In the genomic region with DNA sequence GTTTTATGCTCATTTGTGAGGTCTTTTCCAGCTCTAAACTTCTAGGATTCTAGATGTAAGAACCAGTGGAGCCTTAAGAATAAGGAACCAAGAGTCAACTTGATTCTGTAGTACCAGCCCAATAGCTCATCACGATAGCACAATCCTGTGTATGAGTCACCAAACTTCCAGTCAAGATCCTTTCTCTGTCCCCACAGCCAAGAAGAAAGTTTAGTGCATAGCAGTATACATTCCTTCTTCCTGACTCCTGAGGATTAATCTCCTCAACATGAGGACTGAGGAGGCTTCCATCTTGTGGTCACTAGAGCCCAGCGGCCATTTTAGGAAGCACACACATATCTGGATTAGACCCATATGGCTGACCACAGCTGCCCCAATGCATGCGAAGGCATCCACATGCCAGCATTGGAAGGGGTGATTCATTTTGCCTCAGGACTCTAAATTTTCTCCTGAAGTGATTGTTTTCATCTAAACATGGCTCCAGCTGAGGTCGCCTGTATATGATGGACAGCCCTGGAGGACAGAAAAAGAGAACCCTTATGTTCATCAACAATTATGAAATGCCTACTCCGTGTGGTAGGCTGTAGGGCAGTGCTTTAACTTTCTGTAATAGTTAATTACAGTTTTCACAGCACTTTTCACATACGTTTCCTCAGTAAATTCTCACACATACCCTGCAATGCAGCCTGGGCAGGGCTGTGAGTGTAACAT, we compare ENCODE assay signal across 11 cellular contexts. TPM values are rescaled to one million over a fixed set of nuclear protein-coding genes. Genes with fewer than 3 reads are reported as not detected.
DNase-seq lines count a peak whose midpoint lies in the region; ATAC-seq and TF ChIP-seq lines count a peak whose summit lies in the region.
"Had no signal": no experiment of that assay in that cellular context is flagged by ENCODE, and none has a peak within 500 bp of the region (broad histone marks: within the 10 kb centered on the region; RNA-seq: fewer than 3 reads in every experiment).

No MANE protein-coding gene starts in this region.

- no peak overlapping the region for H3K27ac ChIP-seq in cardiac muscle cell
- peak overlapping the region; percentile 90 for H3K27ac ChIP-seq in MM.1S (ENCODE audit: low read length)
- peak overlapping the region; percentile 5 for H3K27ac ChIP-seq in epithelial cell of prostate
- H3K27ac ChIP-seq: prostate gland had no signal

- H3K27me3 ChIP-seq in cardiac muscle cell (no peaks in the 10 kb centered on the region), MM.1S (replicated peaks; ENCODE audit: insufficient read depth, low read length) (no peaks in the 10 kb centered on the region)
- H3K27me3 ChIP-seq: BLaER1 treated with 17β-estradiol and CSF1 and Interleukin-3, amounts not matched to agents 10 nM and 100 nM had no signal

- H3K4me1 ChIP-seq in cardiac muscle cell (ENCODE audit: low read depth) (peaks cover 14% of the 10 kb centered on the region), MM.1S (ENCODE audit: low read length) (peaks cover 54% of the 10 kb centered on the region)
- H3K4me1 ChIP-seq: prostate gland had no signal

- H3K36me3 ChIP-seq in cardiac muscle cell (peaks cover 3% of the 10 kb centered on the region), MM.1S (replicated peaks; ENCODE audit: insufficient read depth, low read length) (peaks cover under 1% of the 10 kb centered on the region; the same call in 1 of the 2 replicates)
- H3K36me3 ChIP-seq: prostate gland had no signal

- H3F3A ChIP-seq in MM.1S (ENCODE audit: insufficient read depth, low read length): peaks cover 18% of the 10 kb centered on the region

- intact Hi-C loops in Right ventricle myocardium inferior (cut with DNase I): loop anchor here (5.0 kb wide), 2 partner anchors 53 to 73 kb away; a partner anchor contains a TSS

- H3K4me3 ChIP-seq in cardiac muscle cell: no peak overlapping the region
- H3K4me3 ChIP-seq in MM.1S (ENCODE audit: low read length): no peak overlapping the region
- H3K4me3 ChIP-seq: BLaER1 treated with 17β-estradiol and CSF1 and Interleukin-3, amounts not matched to agents 10 nM and 100 nM; prostate gland had no signal

- H3K9me3 ChIP-seq in cardiac muscle cell (ENCODE audit: low read depth): no peaks in the 10 kb centered on the region
- H3K9me3 ChIP-seq in MM.1S (replicated peaks; ENCODE audit: insufficient read depth, low read length): no peaks in the 10 kb centered on the region
- H3K9me3 ChIP-seq: BLaER1 treated with 17β-estradiol and CSF1 and Interleukin-3, amounts not matched to agents 10 nM and 100 nM; prostate gland had no signal

- peak in 1 of 2 donors; percentile 76 for DNase-seq in cardiac muscle cell (ENCODE audit: low read depth in 1 of 2, low spot score in 1 of 2)
- no peak for DNase-seq in Right ventricle myocardium inferior (ENCODE audit: missing footprints)
- no peak for DNase-seq in MM.1S
- DNase-seq in epithelial cell of prostate (ENCODE audit: low read depth, low spot score): peak; percentile 10
- peak; percentile 86 for DNase-seq in stromal cell of bone marrow (ENCODE audit: low read depth)
- no peak for DNase-seq in HT-29 (ENCODE audit: low spot score)
- DNase-seq in NCI-H2227 (lab: John Stamatoyannopoulos, UW; ENCODE audit: unreplicated experiment): no peak
- no peak for DNase-seq in activated CD4-positive, CD25-positive, alpha-beta regulatory T cell (lab: John Stamatoyannopoulos, UW)
- DNase-seq: T-helper 1 cell had no signal

- TF ChIP-seq CTCF in cardiac muscle cell (IDR thresholded peaks at IDR 0.05; ENCODE audit: low read depth, low read length) (peak; percentile 6), MM.1S (IDR thresholded peaks at IDR 0.05; ENCODE audit: low read length) (no peak)

- H3K9me2 ChIP-seq in MM.1S (replicated peaks; ENCODE audit: insufficient read depth, low read length): no peaks in the 10 kb centered on the region

- H3K4me2 ChIP-seq in MM.1S (ENCODE audit: low read depth, low read length): peak overlapping the region; percentile 65; the same call in 1 of the 2 replicates

- H4K20me1 ChIP-seq in MM.1S (ENCODE audit: insufficient read depth, low read length): no peaks in the 10 kb centered on the region
- H4K20me1 ChIP-seq: BLaER1 treated with 17β-estradiol and CSF1 and Interleukin-3, amounts not matched to agents 10 nM and 100 nM had no signal

- peak overlapping the region; percentile 39; the same call in 1 of the 2 replicates for H3K9ac ChIP-seq in MM.1S (ENCODE audit: low read length)
- H3K9ac ChIP-seq: BLaER1 treated with 17β-estradiol and CSF1 and Interleukin-3, amounts not matched to agents 10 nM and 100 nM had no signal

- no peak for ATAC-seq in Right ventricle myocardium inferior

- H2AFZ ChIP-seq in MM.1S (ENCODE audit: low read length): 0 out of 2 replicates have a peak overlapping the region, but pooled peaks have one; percentile 21

- 0 out of 2 replicates have a peak, but pooled peaks cover 13% of the 10 kb centered on the region for H3K79me2 ChIP-seq in MM.1S (ENCODE audit: low read length)

RNA-seq across cellular contexts. Expression of a gene that starts 53.5 kb away (rescaled TPM):
- total RNA-seq in cardiac muscle cell: 19.8 and 25.4 TPM in 2 replicates
- polyA plus RNA-seq in cardiac muscle cell: 21.3 and 46.3 TPM in 2 replicates
- 55.7 TPM for total RNA-seq in Right ventricle myocardium inferior
- 0.41 and 1.3 TPM in 2 replicates for total RNA-seq in HT-29 (2014; rRNA removed; shearing (Covaris generic))

Comparison
In these comparisons a context has a peak if more than half of its experiments do, and no peak if none do; other contexts are left out.
1. DNase-seq: peak in epithelial cell of prostate (single experiment) and stromal cell of bone marrow (single experiment); none in Right ventricle myocardium inferior (single experiment), MM.1S (single experiment), HT-29 (single experiment), NCI-H2227 (single experiment) and activated CD4-positive, CD25-positive, alpha-beta regulatory T cell (0 of 4).